In genomic region chr22:37794376-37794775, GRCh38 we compare ENCODE assay signal across 28 cellular contexts. TPM values are rescaled to one million over a fixed set of nuclear protein-coding genes. Genes with fewer than 3 reads are reported as not detected.
A peak's percentile ranks its signal among the peaks of the same experiment; 100 is the strongest.
DNase-seq lines count a peak whose midpoint lies in the region; ATAC-seq, FAIRE-seq and TF ChIP-seq lines count a peak whose summit lies in the region.
"Had no signal": no experiment of that assay in that cellular context is flagged by ENCODE, and none has a peak within 500 bp of the region (broad histone marks: within the 10 kb centered on the region; RNA-seq: fewer than 3 reads in every experiment).

No MANE protein-coding gene starts in this region.

- H3F3A ChIP-seq in PC-9 (ENCODE audit: insufficient read depth, low read depth): peaks cover 18% of the 10 kb centered on the region; the same call in 1 of the 2 replicates

- TF ChIP-seq POLR2A in HepG2 (IDR thresholded peaks at IDR 0.05; ENCODE audit: insufficient read depth in 1 of 2, low read depth in 2 of 2, low read length in 2 of 2): no peak

- no peak for ATAC-seq in HepG2
- ATAC-seq in lower lobe of right lung: no peak
- no peak for ATAC-seq in GM18498 (IDR thresholded peaks at IDR 0.05; ENCODE audit: unreplicated experiment)
- ATAC-seq: A549, PC-3, Right ventricle myocardium inferior had no signal

- TF ChIP-seq EP300 in HepG2 (IDR thresholded peaks at IDR 0.05; ENCODE audit: low read depth in 2 of 2, low read length in 2 of 2): no peak
- no peak for TF ChIP-seq EP300 in HepG2 (CRISPR knock-in tag; IDR thresholded peaks at IDR 0.05; ENCODE audit: borderline replicate concordance)

- H4K8ac ChIP-seq in neuronal stem cell (ENCODE audit: low read depth, low read length): no peak overlapping the region

- no peak overlapping the region for H3K18ac ChIP-seq in neuronal stem cell (ENCODE audit: low read length)

- H3K4me3 ChIP-seq in PC-9: no peak overlapping the region
- no peak overlapping the region for H3K4me3 ChIP-seq in HepG2 (replicated peaks in 1 of 3; ENCODE audit: insufficient read depth in 1 of 3, low read depth in 2 of 3, low read length in 3 of 3)
- H3K4me3 ChIP-seq in neuronal stem cell (ENCODE audit: low read length in 2 of 2): no peak overlapping the region
- no peak overlapping the region for H3K4me3 ChIP-seq in lower lobe of right lung
- H3K4me3 ChIP-seq: A549; BLaER1 treated with 17β-estradiol and CSF1 and Interleukin-3, amounts not matched to agents 10 nM and 100 nM; SJSA1 had no signal

- intact Hi-C loops in PC-9 (cut with micrococcal nuclease; ENCODE audit: unreplicated experiment) (loop anchor here (5.0 kb wide), 1 partner anchor 172 kb away; no protein-coding TSS in a partner anchor), HepG2 (cut with micrococcal nuclease; ENCODE audit: unreplicated experiment) (no loop called here), lower lobe of right lung (cut with DNase I) (no loop called here)
- intact Hi-C loops in activated naive CD4-positive, alpha-beta T cell treated with anti-CD3 and anti-CD28 coated beads for 36 hours (cut with micrococcal nuclease): no loop called here

- FAIRE-seq in HepG2 (lab: Jason Lieb, UNC): no peak
- FAIRE-seq: A549, G401.6, GM18507 had no signal

- no peaks in the 10 kb centered on the region for H3K36me3 ChIP-seq in PC-9 (ENCODE audit: low read depth)
- no peaks in the 10 kb centered on the region for H3K36me3 ChIP-seq in HepG2 (replicated peaks in 1 of 2; ENCODE audit: control insufficient read depth in 1 of 2, insufficient read depth in 2 of 2, low read length in 2 of 2)
- H3K36me3 ChIP-seq in neuronal stem cell (replicated peaks in 1 of 2; ENCODE audit: control insufficient read depth in 2 of 2, insufficient read depth in 2 of 2, low read length in 2 of 2): no peaks in the 10 kb centered on the region
- no peaks in the 10 kb centered on the region for H3K36me3 ChIP-seq in lower lobe of right lung
- H3K36me3 ChIP-seq: BLaER1 treated with 17β-estradiol and CSF1 and Interleukin-3, amounts not matched to agents 10 nM and 100 nM; SJSA1 had no signal

- no peak overlapping the region for H2BK5ac ChIP-seq in neuronal stem cell (ENCODE audit: low read length)

- H3K27ac ChIP-seq in PC-9 (no peak overlapping the region), HepG2 (ENCODE audit: extremely low read length, insufficient read depth, low read length) (no peak overlapping the region), neuronal stem cell (replicated peaks; ENCODE audit: low read length) (no peak overlapping the region), lower lobe of right lung (no peak overlapping the region)
- H3K27ac ChIP-seq: A549; BLaER1 treated with 17β-estradiol and CSF1 and Interleukin-3, amounts not matched to agents 10 nM and 100 nM; HL-60; SJSA1 had no signal

- in situ Hi-C loops in HepG2 (cut with HindIII; ENCODE audit: extremely low pct_ligation_motif_present, low pct_unique_long_range_greater_than_20kb): no loop called here
- in situ Hi-C loops in GM13976 (cut with MboI; ENCODE audit: low sequenced_read_pairs, unreplicated experiment): no loop called here

- no peak overlapping the region for H2BK12ac ChIP-seq in neuronal stem cell (ENCODE audit: low read length)

- peaks cover 21% of the 10 kb centered on the region for H3K4me1 ChIP-seq in PC-9 (replicated peaks; ENCODE audit: insufficient read depth)
- peaks cover 59% of the 10 kb centered on the region for H3K4me1 ChIP-seq in HepG2 (ENCODE audit: insufficient read depth, low read length)
- peaks cover 0 to 3% of the 10 kb centered on the region in 2 donors for H3K4me1 ChIP-seq in neuronal stem cell (ENCODE audit: control insufficient read depth in 2 of 2, insufficient read depth in 1 of 2, low read depth in 1 of 2, low read length in 2 of 2)
- no peaks in the 10 kb centered on the region for H3K4me1 ChIP-seq in lower lobe of right lung
- H3K4me1 ChIP-seq: A549, SJSA1 had no signal

- peak overlapping the region; percentile 38 for H3K4me2 ChIP-seq in PC-9
- H3K4me2 ChIP-seq in HepG2 (ENCODE audit: low read depth, low read length): peak overlapping the region; percentile 45
- H3K4me2 ChIP-seq in neuronal stem cell (ENCODE audit: insufficient read depth, low read length, poor library complexity, severe bottlenecking): no peak overlapping the region
- H3K4me2 ChIP-seq: A549; BLaER1 treated with 17β-estradiol and CSF1 and Interleukin-3, amounts not matched to agents 10 nM and 100 nM had no signal

- TF ChIP-seq RAD21 in HepG2 (CRISPR knock-in tag; IDR thresholded peaks at IDR 0.05): no peak

- POLR2A ChIA-PET in PC-9 (lab: Charles Lee; ENCODE audit: unreplicated experiment): no interaction called here
- POLR2A ChIA-PET in HepG2 (lab: Yijun Ruan, JAX): interaction anchor here (1.4 to 2.1 kb wide), 2 partner anchors 9 to 10 kb away, joined by 5 to 10 read pairs; a partner anchor contains a TSS

- H3K27me3 ChIP-seq in PC-9 (ENCODE audit: insufficient read depth, low read depth) (no peaks in the 10 kb centered on the region), HepG2 (ENCODE audit: control insufficient read depth in 1 of 2, insufficient read depth in 2 of 2, low read length in 2 of 2) (no peaks in the 10 kb centered on the region), neuronal stem cell (ENCODE audit: control insufficient read depth in 3 of 3, insufficient read depth in 3 of 3, low read depth in 1 of 3, low read length in 3 of 3) (no peaks in the 10 kb centered on the region), lower lobe of right lung (ENCODE audit: low read depth) (no peaks in the 10 kb centered on the region)
- H3K27me3 ChIP-seq: BLaER1 treated with 17β-estradiol and CSF1 and Interleukin-3, amounts not matched to agents 10 nM and 100 nM; SJSA1 had no signal

- H3K79me1 ChIP-seq in neuronal stem cell (ENCODE audit: low read depth, low read length): peaks cover 2% of the 10 kb centered on the region

- H4K20me1 ChIP-seq in PC-9 (ENCODE audit: insufficient read depth) (no peaks in the 10 kb centered on the region), HepG2 (ENCODE audit: insufficient read depth, low read length) (no peaks in the 10 kb centered on the region)
- H4K20me1 ChIP-seq: BLaER1 treated with 17β-estradiol and CSF1 and Interleukin-3, amounts not matched to agents 10 nM and 100 nM had no signal

- no peak overlapping the region for H2BK15ac ChIP-seq in neuronal stem cell (ENCODE audit: low read length)

- no peak overlapping the region for H3K14ac ChIP-seq in neuronal stem cell (ENCODE audit: low read length)

- no peaks in the 10 kb centered on the region for H3K36me3 Mint-ChIP-seq in activated naive CD4-positive, alpha-beta T cell treated with anti-CD3 and anti-CD28 coated beads for 36 hours (ENCODE audit: low read depth)

- no TSS peak for BruUV-seq in PC-9 (replicated peaks; lab: Mats Ljungman, UMichigan)
- BruUV-seq in HepG2 (replicated peaks; lab: Mats Ljungman, UMichigan): no TSS peak

- no peaks in the 10 kb centered on the region for H3K9me2 ChIP-seq in PC-9 (ENCODE audit: insufficient read depth)

- no peaks in the 10 kb centered on the region for H3K27me3 Mint-ChIP-seq in activated naive CD4-positive, alpha-beta T cell treated with anti-CD3 and anti-CD28 coated beads for 36 hours (ENCODE audit: low read depth)
- H3K27me3 Mint-ChIP-seq: CD4-positive, alpha-beta T cell had no signal

- no peaks in the 10 kb centered on the region for H3K9me3 Mint-ChIP-seq in activated naive CD4-positive, alpha-beta T cell treated with anti-CD3 and anti-CD28 coated beads for 36 hours
- H3K9me3 Mint-ChIP-seq: CD4-positive, alpha-beta T cell had no signal

- no peaks in the 10 kb centered on the region for H3K79me2 ChIP-seq in PC-9 (ENCODE audit: low read depth)
- no peaks in the 10 kb centered on the region for H3K79me2 ChIP-seq in HepG2 (ENCODE audit: insufficient read depth, low read length)

- H3K9me3 ChIP-seq in PC-9 (ENCODE audit: insufficient read depth, low read depth) (no peaks in the 10 kb centered on the region), HepG2 (ENCODE audit: low read length) (no peaks in the 10 kb centered on the region), neuronal stem cell (replicated peaks in 1 of 2; ENCODE audit: control insufficient read depth in 2 of 2, insufficient read depth in 1 of 2, low read depth in 1 of 2, low read length in 2 of 2) (no peaks in the 10 kb centered on the region), lower lobe of right lung (no peaks in the 10 kb centered on the region)
- H3K9me3 ChIP-seq: A549; BLaER1 treated with 17β-estradiol and CSF1 and Interleukin-3, amounts not matched to agents 10 nM and 100 nM; SJSA1 had no signal

- TF ChIP-seq CTCF in PC-9 (conservative IDR thresholded peaks at IDR 0.05) (no peak), HepG2 (CRISPR knock-in tag; IDR thresholded peaks at IDR 0.05) (no peak), lower lobe of right lung (IDR thresholded peaks at IDR 0.05) (no peak), GM13976 (IDR thresholded peaks at IDR 0.05; ENCODE audit: borderline replicate concordance, control extremely low read depth, extremely low read depth, insufficient read depth, missing control alignments) (no peak)

- no peak overlapping the region for H2BK120ac ChIP-seq in neuronal stem cell (ENCODE audit: low read depth, low read length)

- 17% methylated on average over 2 of the region's 2 CpGs for WGBS in HepG2 (ENCODE audit: low lambda C conversion rate)
- WGBS in neuronal stem cell (ENCODE audit: extremely low coverage in 2 of 2, insufficient read length in 2 of 2, insufficient replicate concordance in 1 of 2), 2 donors: no CpG with 5 or more reads among the region's 2 CpGs

- no peak for DNase-seq in PC-9
- no peak for DNase-seq in HepG2 (ENCODE audit: low spot score)
- DNase-seq in neuronal stem cell (ENCODE audit: low spot score): no peak
- DNase-seq in lower lobe of right lung: no peak
- no peak for DNase-seq in activated naive CD4-positive, alpha-beta T cell treated with anti-CD3 and anti-CD28 coated beads for 36 hours
- no peak for DNase-seq in GM13976 (ENCODE audit: low spot score)
- DNase-seq: AML-193; CD4-positive, alpha-beta T cell; GOT3; HCEC 1CT; Karpas-422; NCI-H1092 treated with DMSO at 0.1 percent for 48 hours; NCI-H146; NCI-H2029; NCI-H446 treated with DMSO at 0.1 percent for 48 hours; NCI-H526; NCI-H82; NK-92 treated with Interleukin-12 subunit alpha and Interleukin-12 subunit beta, amount 100 ng/mL, for 24 hours; PC-3 had no signal

- no peak overlapping the region for H2AK5ac ChIP-seq in neuronal stem cell (ENCODE audit: low read depth, low read length)

- H3K27ac Mint-ChIP-seq in activated naive CD4-positive, alpha-beta T cell treated with anti-CD3 and anti-CD28 coated beads for 36 hours: no peak overlapping the region
- H3K27ac Mint-ChIP-seq: CD4-positive, alpha-beta T cell had no signal

- CTCF ChIA-PET in PC-9 (lab: Charles Lee): interaction anchor here (0.7 kb wide), 1 partner anchor 76 kb away, joined by 3 read pairs; no protein-coding TSS in a partner anchor
- CTCF ChIA-PET in HepG2 (lab: Yijun Ruan, JAX; ENCODE audit: low intra/inter-chr PET ratio, low total read pairs): no interaction called here
- CTCF ChIA-PET in activated naive CD4-positive, alpha-beta T cell treated with anti-CD3 and anti-CD28 coated beads for 36 hours (lab: Charles Lee): no interaction called here

- 0 out of 2 replicates have a peak overlapping the region, but pooled peaks have one; percentile 43 for H3K9ac ChIP-seq in HepG2 (ENCODE audit: insufficient read depth, low read depth, low read length)
- no peak overlapping the region for H3K9ac ChIP-seq in neuronal stem cell (ENCODE audit: low read depth, low read length, poor library complexity)
- H3K9ac ChIP-seq: BLaER1 treated with 17β-estradiol and CSF1 and Interleukin-3, amounts not matched to agents 10 nM and 100 nM had no signal

- no peaks in the 10 kb centered on the region for H3K4me1 Mint-ChIP-seq in activated naive CD4-positive, alpha-beta T cell treated with anti-CD3 and anti-CD28 coated beads for 36 hours (ENCODE audit: low read depth)

- no peak overlapping the region for H3K4me3 Mint-ChIP-seq in activated naive CD4-positive, alpha-beta T cell treated with anti-CD3 and anti-CD28 coated beads for 36 hours
- H3K4me3 Mint-ChIP-seq: CD4-positive, alpha-beta T cell had no signal

- H4K91ac ChIP-seq in neuronal stem cell (ENCODE audit: low read depth, low read length, poor library complexity): no peak overlapping the region

- H2AFZ ChIP-seq in PC-9 (peak overlapping the region; percentile 68; the same call in 1 of the 2 replicates), HepG2 (ENCODE audit: low read length) (no peak overlapping the region), neuronal stem cell (ENCODE audit: low read length) (peak overlapping the region; percentile 59)

- H3K23ac ChIP-seq in neuronal stem cell (ENCODE audit: low read depth, low read length, poor library complexity): no peak overlapping the region

- H3K4ac ChIP-seq in neuronal stem cell (ENCODE audit: low read length): no peak overlapping the region

RNA-seq across cellular contexts. Expression of gene GCAT, which starts 13.4 kb away (rescaled TPM):
- total RNA-seq in PC-9 (2021): 32.3 and 37.7 TPM in 2 replicates
- total RNA-seq in HepG2 (2016; rRNA removed; fragmentation: Illumina TruSeq; extraction: Trizol): 50.3 and 56.8 TPM in 2 replicates
- total RNA-seq in HepG2 (2016; cell fraction: cytosol; rRNA removed; fragmentation: Illumina TruSeq; extraction: Trizol; ENCODE audit: low read depth): 23.1 and 31.8 TPM in 2 replicates
- 52.6 and 58.0 TPM in 2 replicates for total RNA-seq in HepG2 (2016; cell fraction: insoluble cytoplasmic fraction; rRNA removed; fragmentation: Illumina TruSeq; extraction: Trizol)
- total RNA-seq in HepG2 (2016; cell fraction: membrane; rRNA removed; fragmentation: Illumina TruSeq; extraction: Trizol): 32.9 and 38.6 TPM in 2 replicates
- 22.7 and 25.7 TPM in 2 replicates for total RNA-seq in HepG2 (2016; cell fraction: nucleus; rRNA removed; fragmentation: Illumina TruSeq; extraction: Trizol)
- polyA plus RNA-seq in HepG2 (2011; rRNA removed): 24.6 and 28.0 TPM in 2 replicates
- polyA plus RNA-seq in HepG2 (2011; cell fraction: cytosol; rRNA removed): 15.8 and 37.3 TPM in 2 replicates
- polyA plus RNA-seq in HepG2 (2011; cell fraction: nucleus; rRNA removed): 35.2 and 54.6 TPM in 2 replicates
- 10.3 and 20.4 TPM in 2 replicates for polyA plus RNA-seq in HepG2 (2012)
- polyA plus RNA-seq in HepG2 (2016; cell fraction: cytosol; fragmentation: Illumina TruSeq; extraction: Trizol; ENCODE audit: low read depth): 22.8 and 31.3 TPM in 2 replicates
- 55.4 and 57.3 TPM in 2 replicates for polyA plus RNA-seq in HepG2 (2016; cell fraction: insoluble cytoplasmic fraction; fragmentation: Illumina TruSeq; extraction: Trizol; ENCODE audit: low read depth)
- polyA plus RNA-seq in HepG2 (2016; cell fraction: membrane; fragmentation: Illumina TruSeq; extraction: Trizol; ENCODE audit: low read depth): 28.0 and 32.8 TPM in 2 replicates
- polyA plus RNA-seq in HepG2 (2016; cell fraction: nucleus; fragmentation: Illumina TruSeq; extraction: Trizol; ENCODE audit: insufficient read depth, low read depth): 37.4 and 40.9 TPM in 2 replicates
- polyA minus RNA-seq in HepG2 (2011; rRNA and poly(A)+ RNA removed; ENCODE audit: low replicate concordance): 8.3 and 44.9 TPM in 2 replicates
- polyA minus RNA-seq in HepG2 (2011; cell fraction: cytosol; rRNA and poly(A)+ RNA removed): 21.9 and 27.6 TPM in 2 replicates
- polyA minus RNA-seq in HepG2 (2011; cell fraction: nucleus; rRNA and poly(A)+ RNA removed): 18.2 TPM in 2 replicates
- polyA plus RNA-seq in neuronal stem cell (2013, experiment 1 of 2): 22.8 TPM
- polyA plus RNA-seq in neuronal stem cell (2013, experiment 2 of 2): 22.6 TPM
- 7.1 TPM for total RNA-seq in lower lobe of right lung
- 10 to 100 TPM; 26.9 to 27.2 TPM for total RNA-seq in activated naive CD4-positive, alpha-beta T cell treated with anti-CD3 and anti-CD28 coated beads for 36 hours

RNA-seq across cellular contexts. Expression of gene GALR3, which starts 28.8 kb away (rescaled TPM):
- total RNA-seq in PC-9 (2021) (0.31 and 0.45 TPM in 2 replicates), HepG2 (2016; rRNA removed; fragmentation: Illumina TruSeq; extraction: Trizol) (not detected in 2 replicates), lower lobe of right lung (not detected)
- not detected in 2 replicates for total RNA-seq in HepG2 (2016; cell fraction: cytosol; rRNA removed; fragmentation: Illumina TruSeq; extraction: Trizol; ENCODE audit: low read depth)
- total RNA-seq in HepG2 (2016; cell fraction: insoluble cytoplasmic fraction; rRNA removed; fragmentation: Illumina TruSeq; extraction: Trizol): 0.15 TPM in 1 of 2 replicates, not detected in the other
- not detected in 2 replicates for total RNA-seq in HepG2 (2016; cell fraction: membrane; rRNA removed; fragmentation: Illumina TruSeq; extraction: Trizol)
- not detected in 2 replicates for total RNA-seq in HepG2 (2016; cell fraction: nucleus; rRNA removed; fragmentation: Illumina TruSeq; extraction: Trizol)
- polyA plus RNA-seq in HepG2 (2011; rRNA removed): 0.05 and 0.13 TPM in 2 replicates
- polyA plus RNA-seq in HepG2 (2011; cell fraction: cytosol; rRNA removed): 0.06 and 0.12 TPM in 2 replicates
- 1.1 and 1.7 TPM in 2 replicates for polyA plus RNA-seq in HepG2 (2011; cell fraction: nucleus; rRNA removed)
- not detected in 2 replicates for polyA plus RNA-seq in HepG2 (2012)
- polyA plus RNA-seq in HepG2 (2016; cell fraction: cytosol; fragmentation: Illumina TruSeq; extraction: Trizol; ENCODE audit: low read depth): 0.11 TPM in 1 of 2 replicates, not detected in the other
- polyA plus RNA-seq in HepG2 (2016; cell fraction: insoluble cytoplasmic fraction; fragmentation: Illumina TruSeq; extraction: Trizol; ENCODE audit: low read depth): not detected in 2 replicates
- polyA plus RNA-seq in HepG2 (2016; cell fraction: membrane; fragmentation: Illumina TruSeq; extraction: Trizol; ENCODE audit: low read depth): not detected in 2 replicates
- not detected in 2 replicates for polyA plus RNA-seq in HepG2 (2016; cell fraction: nucleus; fragmentation: Illumina TruSeq; extraction: Trizol; ENCODE audit: insufficient read depth, low read depth)
- polyA minus RNA-seq in HepG2 (2011; rRNA and poly(A)+ RNA removed; ENCODE audit: low replicate concordance): 1.8 TPM in 1 of 2 replicates, not detected in the other
- polyA minus RNA-seq in HepG2 (2011; cell fraction: cytosol; rRNA and poly(A)+ RNA removed): not detected in 2 replicates
- 0.77 TPM in 1 of 2 replicates, not detected in the other for polyA minus RNA-seq in HepG2 (2011; cell fraction: nucleus; rRNA and poly(A)+ RNA removed)
- 0.13 TPM for polyA plus RNA-seq in neuronal stem cell (2013, experiment 1 of 2)
- 0.06 TPM for polyA plus RNA-seq in neuronal stem cell (2013, experiment 2 of 2)
- not detected for total RNA-seq in activated naive CD4-positive, alpha-beta T cell treated with anti-CD3 and anti-CD28 coated beads for 36 hours
- total RNA-seq: CD4-positive, alpha-beta T cell; PC-3; Right ventricle myocardium inferior; RPMI7951; SJSA1 had no signal
- polyA plus RNA-seq: A549 had no signal

RNA-seq across cellular contexts. Expression of gene ANKRD54, which starts 49.8 kb away (rescaled TPM):
- total RNA-seq in PC-9 (2021): 32.3 and 33.6 TPM in 2 replicates
- total RNA-seq in HepG2 (2016; rRNA removed; fragmentation: Illumina TruSeq; extraction: Trizol): 31.9 and 33.6 TPM in 2 replicates
- total RNA-seq in HepG2 (2016; cell fraction: cytosol; rRNA removed; fragmentation: Illumina TruSeq; extraction: Trizol; ENCODE audit: low read depth): 14.6 and 15.2 TPM in 2 replicates
- total RNA-seq in HepG2 (2016; cell fraction: insoluble cytoplasmic fraction; rRNA removed; fragmentation: Illumina TruSeq; extraction: Trizol): 27.3 and 32.7 TPM in 2 replicates
- total RNA-seq in HepG2 (2016; cell fraction: membrane; rRNA removed; fragmentation: Illumina TruSeq; extraction: Trizol): 29.4 and 34.6 TPM in 2 replicates
- total RNA-seq in HepG2 (2016; cell fraction: nucleus; rRNA removed; fragmentation: Illumina TruSeq; extraction: Trizol): 20.7 and 24.5 TPM in 2 replicates
- polyA plus RNA-seq in HepG2 (2011; rRNA removed): 28.5 and 33.1 TPM in 2 replicates
- 17.8 and 30.6 TPM in 2 replicates for polyA plus RNA-seq in HepG2 (2011; cell fraction: cytosol; rRNA removed)
- polyA plus RNA-seq in HepG2 (2011; cell fraction: nucleus; rRNA removed): 64.2 and 84.7 TPM in 2 replicates
- 14.5 and 14.8 TPM in 2 replicates for polyA plus RNA-seq in HepG2 (2012)
- polyA plus RNA-seq in HepG2 (2016; cell fraction: cytosol; fragmentation: Illumina TruSeq; extraction: Trizol; ENCODE audit: low read depth): 12.7 and 16.5 TPM in 2 replicates
- 32.6 and 37.8 TPM in 2 replicates for polyA plus RNA-seq in HepG2 (2016; cell fraction: insoluble cytoplasmic fraction; fragmentation: Illumina TruSeq; extraction: Trizol; ENCODE audit: low read depth)
- polyA plus RNA-seq in HepG2 (2016; cell fraction: membrane; fragmentation: Illumina TruSeq; extraction: Trizol; ENCODE audit: low read depth): 25.4 and 26.8 TPM in 2 replicates
- polyA plus RNA-seq in HepG2 (2016; cell fraction: nucleus; fragmentation: Illumina TruSeq; extraction: Trizol; ENCODE audit: insufficient read depth, low read depth): 46.2 and 51.6 TPM in 2 replicates
- polyA minus RNA-seq in HepG2 (2011; rRNA and poly(A)+ RNA removed; ENCODE audit: low replicate concordance): 44.8 and 54.2 TPM in 2 replicates
- polyA minus RNA-seq in HepG2 (2011; cell fraction: cytosol; rRNA and poly(A)+ RNA removed): 12.0 and 15.7 TPM in 2 replicates
- polyA minus RNA-seq in HepG2 (2011; cell fraction: nucleus; rRNA and poly(A)+ RNA removed): 13.5 and 14.0 TPM in 2 replicates
- 14.6 TPM for polyA plus RNA-seq in neuronal stem cell (2013, experiment 1 of 2)
- polyA plus RNA-seq in neuronal stem cell (2013, experiment 2 of 2): 14.0 TPM
- total RNA-seq in lower lobe of right lung: 18.3 TPM
- 10 to 100 TPM; 13.5 to 15.6 TPM for total RNA-seq in activated naive CD4-positive, alpha-beta T cell treated with anti-CD3 and anti-CD28 coated beads for 36 hours

RNA-seq across cellular contexts. Expression of gene EIF3L, which starts 54.8 kb away (rescaled TPM):
- total RNA-seq in PC-9 (2021): 566 and 582 TPM in 2 replicates
- total RNA-seq in HepG2 (2016; rRNA removed; fragmentation: Illumina TruSeq; extraction: Trizol): 514 and 695 TPM in 2 replicates
- total RNA-seq in HepG2 (2016; cell fraction: cytosol; rRNA removed; fragmentation: Illumina TruSeq; extraction: Trizol; ENCODE audit: low read depth): 243 and 303 TPM in 2 replicates
- total RNA-seq in HepG2 (2016; cell fraction: insoluble cytoplasmic fraction; rRNA removed; fragmentation: Illumina TruSeq; extraction: Trizol): 490 and 695 TPM in 2 replicates
- 762 and 870 TPM in 2 replicates for total RNA-seq in HepG2 (2016; cell fraction: membrane; rRNA removed; fragmentation: Illumina TruSeq; extraction: Trizol)
- total RNA-seq in HepG2 (2016; cell fraction: nucleus; rRNA removed; fragmentation: Illumina TruSeq; extraction: Trizol): 260 and 289 TPM in 2 replicates
- 731 and 793 TPM in 2 replicates for polyA plus RNA-seq in HepG2 (2011; rRNA removed)
- polyA plus RNA-seq in HepG2 (2011; cell fraction: cytosol; rRNA removed): 709 and 837 TPM in 2 replicates
- polyA plus RNA-seq in HepG2 (2011; cell fraction: nucleus; rRNA removed): 198 TPM in 2 replicates
- polyA plus RNA-seq in HepG2 (2012): 793 and 993 TPM in 2 replicates
- 256 and 328 TPM in 2 replicates for polyA plus RNA-seq in HepG2 (2016; cell fraction: cytosol; fragmentation: Illumina TruSeq; extraction: Trizol; ENCODE audit: low read depth)
- polyA plus RNA-seq in HepG2 (2016; cell fraction: insoluble cytoplasmic fraction; fragmentation: Illumina TruSeq; extraction: Trizol; ENCODE audit: low read depth): 558 and 645 TPM in 2 replicates
- polyA plus RNA-seq in HepG2 (2016; cell fraction: membrane; fragmentation: Illumina TruSeq; extraction: Trizol; ENCODE audit: low read depth): 640 and 832 TPM in 2 replicates
- 328 and 345 TPM in 2 replicates for polyA plus RNA-seq in HepG2 (2016; cell fraction: nucleus; fragmentation: Illumina TruSeq; extraction: Trizol; ENCODE audit: insufficient read depth, low read depth)
- polyA minus RNA-seq in HepG2 (2011; rRNA and poly(A)+ RNA removed; ENCODE audit: low replicate concordance): 689 and 781 TPM in 2 replicates
- 221 and 268 TPM in 2 replicates for polyA minus RNA-seq in HepG2 (2011; cell fraction: cytosol; rRNA and poly(A)+ RNA removed)
- 133 and 175 TPM in 2 replicates for polyA minus RNA-seq in HepG2 (2011; cell fraction: nucleus; rRNA and poly(A)+ RNA removed)
- 1,054 TPM for polyA plus RNA-seq in neuronal stem cell (2013, experiment 1 of 2)
- polyA plus RNA-seq in neuronal stem cell (2013, experiment 2 of 2): 1,005 TPM
- 385 TPM for total RNA-seq in lower lobe of right lung
- total RNA-seq in activated naive CD4-positive, alpha-beta T cell treated with anti-CD3 and anti-CD28 coated beads for 36 hours: 100 to 1,000 TPM; 776 to 797 TPM
